In genomic region chr18:6741290-6741689, GRCh38 we compare ENCODE assay signal across 10 cellular contexts. TPM values are rescaled to one million over a fixed set of nuclear protein-coding genes. Genes with fewer than 3 reads are reported as not detected.
A peak's percentile ranks its signal among the peaks of the same experiment; 100 is the strongest.
DNase-seq lines count a peak whose midpoint lies in the region; ATAC-seq lines count a peak whose summit lies in the region.
"Had no signal": no experiment of that assay in that cellular context is flagged by ENCODE, and none has a peak within 500 bp of the region (broad histone marks: within the 10 kb centered on the region; RNA-seq: fewer than 3 reads in every experiment).

No MANE protein-coding gene starts in this region.

- ATAC-seq in HG03378 (IDR thresholded peaks at IDR 0.05; ENCODE audit: unreplicated experiment) (no peak), HG03432 (IDR thresholded peaks at IDR 0.05; ENCODE audit: unreplicated experiment) (no peak)

- DNase-seq in DMS53 treated with DMSO at 0.1 percent for 48 hours (lab: John Stamatoyannopoulos, UW; ENCODE audit: unreplicated experiment) (peak; percentile 60), T1000 (lab: John Stamatoyannopoulos, UW) (peak; percentile 26), foreskin melanocyte (peak; percentile 30), renal cortical epithelial cell (ENCODE audit: low read depth) (peak; percentile 93), DMS79 treated with DMSO at 0.1 percent for 48 hours (lab: John Stamatoyannopoulos, UW) (no peak)
- no peak for DNase-seq in activated CD4-positive, CD25-positive, alpha-beta regulatory T cell treated with anti-CD3 and anti-CD28 coated beads, Interleukin-2, amount 50 U/mL, for 72 hours
- DNase-seq: DND-41, KBM-7 had no signal

RNA-seq across cellular contexts. Expression of gene ARHGAP28, which starts 11.8 kb away (rescaled TPM):
- total RNA-seq in renal cortical epithelial cell: 0.35 and 1.2 TPM in 2 replicates

Comparison
In these comparisons a context has a peak if more than half of its experiments do, and no peak if none do; other contexts are left out.
1. DNase-seq: peak in DMS53 treated with DMSO at 0.1 percent for 48 hours (single experiment), T1000 (single experiment), foreskin melanocyte (single experiment) and renal cortical epithelial cell (single experiment); none in DMS79 treated with DMSO at 0.1 percent for 48 hours (single experiment) and activated CD4-positive, CD25-positive, alpha-beta regulatory T cell treated with anti-CD3 and anti-CD28 coated beads, Interleukin-2, amount 50 U/mL, for 72 hours (single experiment).